10 cellular contexts compared by ENCODE assay signal in genomic region chr7:8389898-8390642, GRCh38. TPM values are rescaled to one million over a fixed set of nuclear protein-coding genes. Genes with fewer than 3 reads are reported as not detected.
DNase-seq lines count a peak whose midpoint lies in the region; ATAC-seq, FAIRE-seq and TF ChIP-seq lines count a peak whose summit lies in the region.
"Had no signal": no experiment of that assay in that cellular context is flagged by ENCODE, and none has a peak within 500 bp of the region (broad histone marks: within the 10 kb centered on the region; RNA-seq: fewer than 3 reads in every experiment).

No MANE protein-coding gene starts in this region.

- H3K27me3 ChIP-seq in hepatocyte, result no peaks in the 10 kb centered on the region
- H3K27me3 ChIP-seq in small intestine (ENCODE audit: control insufficient read depth in 2 of 2, insufficient read depth in 2 of 2, low read length in 2 of 2), result no peaks in the 10 kb centered on the region
- no peaks in the 10 kb centered on the region for H3K27me3 ChIP-seq in tibial nerve
- peaks cover 12% of the 10 kb centered on the region; the same call in 1 of the 2 replicates for H3K27me3 ChIP-seq in PC-3 (ENCODE audit: low read length)

- no peaks in the 10 kb centered on the region for H3K9me3 Mint-ChIP-seq in natural killer cell treated with Interleukin-12 subunit alpha and Interleukin-12 subunit beta and Interleukin-15 and Interleukin-18, amount 100 ng/mL, for 72 hours

- TF ChIP-seq POLR2A in tibial nerve (IDR thresholded peaks at IDR 0.05), result no peak

- 16% methylated on average over 10 of the region's 10 CpGs for WGBS in hepatocyte (ENCODE audit: low lambda C conversion rate, missing lambda C conversion rate)
- WGBS in small intestine, 3 donors, result 23 to 39% (median 28%) methylated on average over 10 of the region's 10 CpGs
- WGBS in tibial nerve, 2 donors, result 33 to 44% methylated on average over 10 of the region's 10 CpGs

- H3K36me3 Mint-ChIP-seq in natural killer cell treated with Interleukin-12 subunit alpha and Interleukin-12 subunit beta and Interleukin-15 and Interleukin-18, amount 100 ng/mL, for 72 hours, result no peaks in the 10 kb centered on the region

- FAIRE-seq in small intestine (lab: Jason Lieb, UNC), result no peak
- FAIRE-seq: GM12878 had no signal

- CTCF ChIA-PET in PC-3 (lab: Charles Lee), result no interaction called here

- intact Hi-C loops in PC-3 (cut with micrococcal nuclease), result no loop called here

- TF ChIP-seq EP300 in tibial nerve (IDR thresholded peaks at IDR 0.05), result no peak

- H3K4me3 Mint-ChIP-seq in natural killer cell treated with Interleukin-12 subunit alpha and Interleukin-12 subunit beta and Interleukin-15 and Interleukin-18, amount 100 ng/mL, for 72 hours, result no peak overlapping the region

- H3K9me3 ChIP-seq in hepatocyte (ENCODE audit: low read depth) (no peaks in the 10 kb centered on the region), small intestine (ENCODE audit: control insufficient read depth, low read depth) (no peaks in the 10 kb centered on the region), tibial nerve (no peaks in the 10 kb centered on the region), PC-3 (ENCODE audit: low read length) (no peaks in the 10 kb centered on the region)

- H3K79me2 ChIP-seq in hepatocyte (no peaks in the 10 kb centered on the region), PC-3 (ENCODE audit: low read length) (no peaks in the 10 kb centered on the region)

- peaks cover 11 to 42% of the 10 kb centered on the region in 2 donors for H3K27me3 Mint-ChIP-seq in natural killer cell treated with Interleukin-12 subunit alpha and Interleukin-12 subunit beta and Interleukin-15 and Interleukin-18, amount 100 ng/mL, for 72 hours

- H2AFZ ChIP-seq in hepatocyte (peak overlapping the region; percentile 32), PC-3 (ENCODE audit: low read length) (no peak overlapping the region)

- no peak for ATAC-seq in PC-3
- no peak for ATAC-seq in natural killer cell treated with Interleukin-12 subunit alpha and Interleukin-12 subunit beta and Interleukin-15 and Interleukin-18, amount 100 ng/mL, for 72 hours
- ATAC-seq: GM12878 had no signal

- peak overlapping the region; percentile 67 for H3K4me2 ChIP-seq in hepatocyte
- H3K4me2 ChIP-seq in PC-3 (ENCODE audit: low read length), result no peak overlapping the region

- POLR2A ChIA-PET in PC-3 (lab: Charles Lee; ENCODE audit: unreplicated experiment), result no interaction called here

- no peaks in the 10 kb centered on the region for H3K36me3 ChIP-seq in hepatocyte (replicated peaks; ENCODE audit: insufficient read depth, low read depth)
- no peaks in the 10 kb centered on the region for H3K36me3 ChIP-seq in small intestine (ENCODE audit: control insufficient read depth in 2 of 2, insufficient read depth in 2 of 2, low read length in 2 of 2)
- no peaks in the 10 kb centered on the region for H3K36me3 ChIP-seq in tibial nerve
- no peaks in the 10 kb centered on the region for H3K36me3 ChIP-seq in PC-3 (ENCODE audit: low read depth, low read length)

- BruUV-seq in PC-3 (replicated peaks; lab: Mats Ljungman, UMichigan), result no TSS peak

- DNase-seq in NCI-H1417 (lab: John Stamatoyannopoulos, UW), result peak in 2 of 3 experiments; percentile 30 to 73
- no peak for DNase-seq in NCI-H1417 treated with DMSO at 0.1 percent for 48 hours (lab: John Stamatoyannopoulos, UW)
- DNase-seq in NCI-H748 treated with DMSO at 0.1 percent for 48 hours (lab: John Stamatoyannopoulos, UW), result peak; percentile 56
- peak; percentile 63 for DNase-seq in hepatocyte (ENCODE audit: low spot score)
- peak; percentile 5 for DNase-seq in small intestine
- no peak for DNase-seq in tibial nerve (ENCODE audit: low spot score in 2 of 2)
- no peak for DNase-seq in PC-3
- DNase-seq in natural killer cell treated with Interleukin-12 subunit alpha and Interleukin-12 subunit beta and Interleukin-15 and Interleukin-18, amount 100 ng/mL, for 72 hours (ENCODE audit: low spot score), result no peak
- DNase-seq: KBM-7 had no signal

- H3K9me2 ChIP-seq in hepatocyte (replicated peaks; ENCODE audit: insufficient read depth), result no peaks in the 10 kb centered on the region
- no peaks in the 10 kb centered on the region for H3K9me2 ChIP-seq in PC-3 (replicated peaks; ENCODE audit: low read length)

- H3K27ac Mint-ChIP-seq in natural killer cell treated with Interleukin-12 subunit alpha and Interleukin-12 subunit beta and Interleukin-15 and Interleukin-18, amount 100 ng/mL, for 72 hours, result no peak overlapping the region

- H4K20me1 ChIP-seq in hepatocyte (ENCODE audit: insufficient read depth, poor library complexity, severe bottlenecking), result no peaks in the 10 kb centered on the region
- no peaks in the 10 kb centered on the region for H4K20me1 ChIP-seq in PC-3 (ENCODE audit: low read length)

- H3K4me1 ChIP-seq in hepatocyte (ENCODE audit: insufficient read depth) (peaks cover 11% of the 10 kb centered on the region), small intestine (ENCODE audit: control insufficient read depth in 2 of 2, insufficient read depth in 1 of 2, low read depth in 1 of 2, low read length in 1 of 2) (no peaks in the 10 kb centered on the region), tibial nerve (no peaks in the 10 kb centered on the region), PC-3 (ENCODE audit: insufficient read depth, low read length) (no peaks in the 10 kb centered on the region)

- H3K4me3 ChIP-seq in hepatocyte (no peak overlapping the region), small intestine (ENCODE audit: low read depth in 1 of 2, low read length in 2 of 2) (no peak overlapping the region), tibial nerve (no peak overlapping the region), PC-3 (ENCODE audit: low read length) (no peak overlapping the region)
- H3K4me3 ChIP-seq: GM12878 had no signal

- H3K27ac ChIP-seq in hepatocyte (no peak overlapping the region), small intestine (ENCODE audit: low read depth in 1 of 2, low read length in 1 of 2) (no peak overlapping the region), tibial nerve (no peak overlapping the region), PC-3 (ENCODE audit: low read length) (no peak overlapping the region)

- H3F3A ChIP-seq in PC-3 (ENCODE audit: low read length, unreplicated experiment), result no peaks in the 10 kb centered on the region

- no peaks in the 10 kb centered on the region for H3K4me1 Mint-ChIP-seq in natural killer cell treated with Interleukin-12 subunit alpha and Interleukin-12 subunit beta and Interleukin-15 and Interleukin-18, amount 100 ng/mL, for 72 hours (ENCODE audit: low read depth in 2 of 2)

- no peak overlapping the region for H3K9ac ChIP-seq in PC-3 (ENCODE audit: low read length)

- TF ChIP-seq CTCF in hepatocyte (IDR thresholded peaks at IDR 0.05; ENCODE audit: poor library complexity), result no peak
- no peak for TF ChIP-seq CTCF in tibial nerve (IDR thresholded peaks at IDR 0.05)
- no peak for TF ChIP-seq CTCF in PC-3 (conservative IDR thresholded peaks at IDR 0.05; ENCODE audit: low read depth, low read length)

RNA-seq across cellular contexts. Expression of gene NXPH1, which starts 43.3 kb away (rescaled TPM):
- total RNA-seq in hepatocyte (0.28 TPM in 1 of 2 replicates, not detected in the other), tibial nerve (not detected), PC-3 (2014; rRNA removed) (not detected in 2 replicates)
- polyA plus RNA-seq in hepatocyte (not detected in 2 replicates), small intestine (not detected)
- not detected for total RNA-seq in natural killer cell treated with Interleukin-12 subunit alpha and Interleukin-12 subunit beta and Interleukin-15 and Interleukin-18, amount 100 ng/mL, for 72 hours
- total RNA-seq: GM12878 had no signal

Comparison
In these comparisons a context has a peak if more than half of its experiments do, and no peak if none do; other contexts are left out.
1. DNase-seq: peak in NCI-H1417 (2 of 3), NCI-H748 treated with DMSO at 0.1 percent for 48 hours (single experiment), hepatocyte (single experiment) and small intestine (single experiment); none in NCI-H1417 treated with DMSO at 0.1 percent for 48 hours (single experiment), tibial nerve (0 of 2), PC-3 (single experiment) and natural killer cell treated with Interleukin-12 subunit alpha and Interleukin-12 subunit beta and Interleukin-15 and Interleukin-18, amount 100 ng/mL, for 72 hours (single experiment).